Comparison of ENCODE assay signal across 1 cellular context in the genomic region with DNA sequence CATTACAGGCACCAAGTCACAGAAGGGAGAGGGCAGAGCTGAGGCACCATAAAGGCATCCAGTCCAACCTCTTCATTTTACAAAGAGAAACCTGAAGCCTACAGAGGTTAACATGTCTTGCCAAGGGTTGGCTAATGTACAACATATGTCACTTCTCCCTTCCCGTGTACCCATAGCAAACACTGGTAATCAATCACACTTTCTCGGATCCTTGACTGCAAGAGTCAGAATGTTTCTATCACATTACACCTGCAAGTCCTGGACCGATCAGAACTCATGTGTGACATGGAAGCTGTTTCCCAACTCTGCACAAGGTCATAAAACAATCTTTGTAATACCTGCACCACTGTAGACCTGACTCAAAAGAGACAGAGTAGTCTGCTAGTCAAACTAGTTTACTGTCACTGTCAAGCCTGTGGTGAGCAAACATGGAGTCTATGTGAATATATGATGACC.
TF ChIP-seq lines count a peak whose summit lies in the region.

No MANE protein-coding gene starts in this region.

TF ChIP-seq in GM12878, 131 proteins besides CTCF, POLR2A, EP300 and RAD21 (continued from another document):
- TF ChIP-seq, protein P1, sequence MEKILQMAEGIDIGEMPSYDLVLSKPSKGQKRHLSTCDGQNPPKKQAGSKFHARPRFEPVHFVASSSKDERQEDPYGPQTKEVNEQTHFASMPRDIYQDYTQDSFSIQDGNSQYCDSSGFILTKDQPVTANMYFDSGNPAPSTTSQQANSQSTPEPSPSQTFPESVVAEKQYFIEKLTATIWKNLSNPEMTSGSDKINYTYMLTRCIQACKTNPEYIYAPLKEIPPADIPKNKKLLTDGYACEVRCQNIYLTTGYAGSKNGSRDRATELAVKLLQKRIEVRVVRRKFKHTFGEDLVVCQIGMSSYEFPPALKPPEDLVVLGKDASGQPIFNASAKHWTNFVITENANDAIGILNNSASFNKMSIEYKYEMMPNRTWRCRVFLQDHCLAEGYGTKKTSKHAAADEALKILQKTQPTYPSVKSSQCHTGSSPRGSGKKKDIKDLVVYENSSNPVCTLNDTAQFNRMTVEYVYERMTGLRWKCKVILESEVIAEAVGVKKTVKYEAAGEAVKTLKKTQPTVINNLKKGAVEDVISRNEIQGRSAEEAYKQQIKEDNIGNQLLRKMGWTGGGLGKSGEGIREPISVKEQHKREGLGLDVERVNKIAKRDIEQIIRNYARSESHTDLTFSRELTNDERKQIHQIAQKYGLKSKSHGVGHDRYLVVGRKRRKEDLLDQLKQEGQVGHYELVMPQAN (conservative IDR thresholded peaks at IDR 0.05): no peak
- TF ChIP-seq ZNF217 (IDR thresholded peaks at IDR 0.05) (no peak), ZNF274 (IDR thresholded peaks at IDR 0.05; ENCODE audit: insufficient read depth, insufficient read length) (no peak), ZSCAN29 (IDR thresholded peaks at IDR 0.05) (no peak), NR2F1 (conservative IDR thresholded peaks at IDR 0.05) (no peak), MXI1 (IDR thresholded peaks at IDR 0.05; ENCODE audit: low read depth, low read length) (no peak), RCOR1 (conservative IDR thresholded peaks at IDR 0.05; ENCODE audit: low read depth, low read length) (no peak), BRCA1 (IDR thresholded peaks at IDR 0.05; ENCODE audit: low read depth, low read length) (no peak), YY1 (IDR thresholded peaks at IDR 0.05; ENCODE audit: low read depth, low read length) (no peak), TARDBP (IDR thresholded peaks at IDR 0.05; ENCODE audit: borderline replicate concordance) (no peak), EGR1 (IDR thresholded peaks at IDR 0.05; ENCODE audit: borderline replicate concordance in 1 of 2, low read depth in 2 of 2, low read length in 2 of 2) (no peak), FOXM1 (IDR thresholded peaks at IDR 0.05; ENCODE audit: low read depth, low read length) (no peak)
- TF ChIP-seq, protein P2, sequence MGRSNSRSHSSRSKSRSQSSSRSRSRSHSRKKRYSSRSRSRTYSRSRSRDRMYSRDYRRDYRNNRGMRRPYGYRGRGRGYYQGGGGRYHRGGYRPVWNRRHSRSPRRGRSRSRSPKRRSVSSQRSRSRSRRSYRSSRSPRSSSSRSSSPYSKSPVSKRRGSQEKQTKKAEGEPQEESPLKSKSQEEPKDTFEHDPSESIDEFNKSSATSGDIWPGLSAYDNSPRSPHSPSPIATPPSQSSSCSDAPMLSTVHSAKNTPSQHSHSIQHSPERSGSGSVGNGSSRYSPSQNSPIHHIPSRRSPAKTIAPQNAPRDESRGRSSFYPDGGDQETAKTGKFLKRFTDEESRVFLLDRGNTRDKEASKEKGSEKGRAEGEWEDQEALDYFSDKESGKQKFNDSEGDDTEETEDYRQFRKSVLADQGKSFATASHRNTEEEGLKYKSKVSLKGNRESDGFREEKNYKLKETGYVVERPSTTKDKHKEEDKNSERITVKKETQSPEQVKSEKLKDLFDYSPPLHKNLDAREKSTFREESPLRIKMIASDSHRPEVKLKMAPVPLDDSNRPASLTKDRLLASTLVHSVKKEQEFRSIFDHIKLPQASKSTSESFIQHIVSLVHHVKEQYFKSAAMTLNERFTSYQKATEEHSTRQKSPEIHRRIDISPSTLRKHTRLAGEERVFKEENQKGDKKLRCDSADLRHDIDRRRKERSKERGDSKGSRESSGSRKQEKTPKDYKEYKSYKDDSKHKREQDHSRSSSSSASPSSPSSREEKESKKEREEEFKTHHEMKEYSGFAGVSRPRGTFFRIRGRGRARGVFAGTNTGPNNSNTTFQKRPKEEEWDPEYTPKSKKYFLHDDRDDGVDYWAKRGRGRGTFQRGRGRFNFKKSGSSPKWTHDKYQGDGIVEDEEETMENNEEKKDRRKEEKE (IDR thresholded peaks at IDR 0.05): no peak
- TF ChIP-seq, protein P3, sequence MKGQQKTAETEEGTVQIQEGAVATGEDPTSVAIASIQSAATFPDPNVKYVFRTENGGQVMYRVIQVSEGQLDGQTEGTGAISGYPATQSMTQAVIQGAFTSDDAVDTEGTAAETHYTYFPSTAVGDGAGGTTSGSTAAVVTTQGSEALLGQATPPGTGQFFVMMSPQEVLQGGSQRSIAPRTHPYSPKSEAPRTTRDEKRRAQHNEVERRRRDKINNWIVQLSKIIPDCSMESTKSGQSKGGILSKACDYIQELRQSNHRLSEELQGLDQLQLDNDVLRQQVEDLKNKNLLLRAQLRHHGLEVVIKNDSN (IDR thresholded peaks at IDR 0.05; ENCODE audit: borderline replicate concordance, extremely low read length, insufficient read depth, low read depth, low read length): no peak
TF ChIP-seq in GM12878: peak in this region for 15.
